11 cellular contexts compared by ENCODE assay signal in genomic region chr6:1329708-1330107, GRCh38. TPM values are rescaled to one million over a fixed set of nuclear protein-coding genes. Genes with fewer than 3 reads are reported as not detected.
"Had no signal": no experiment of that assay in that cellular context is flagged by ENCODE, and none has a peak within 500 bp of the region (broad histone marks: within the 10 kb centered on the region; RNA-seq: fewer than 3 reads in every experiment).

No MANE protein-coding gene starts in this region.

- FAIRE-seq: H1, H54 had no signal

- DNase-seq: GM23248, GOT3, H7, H9, HCEC 1CT, HFFc6 had no signal

- H3K9me3 ChIP-seq: HAP-1 had no signal

- H3K4me1 ChIP-seq: HAP-1 had no signal

- H3K27ac Mint-ChIP-seq: GM23338, H9, HFFc6 had no signal

- H3K4me3 Mint-ChIP-seq: GM23338, H9, HFFc6 had no signal

- H3K27ac ChIP-seq: GM23248 had no signal

- H3K4me3 ChIP-seq: GM23248, GM23338, HAP-1 had no signal

- H3K36me3 ChIP-seq: HAP-1 had no signal

- ATAC-seq: GM23338, HCT116 had no signal

RNA-seq across cellular contexts. Expression of gene FOXQ1, which starts 17.8 kb away (rescaled TPM):
- total RNA-seq: GM23338, H1 had no signal
- polyA plus RNA-seq: GM23248, GM23338 had no signal

RNA-seq across cellular contexts. Expression of gene FOXF2, which starts 59.7 kb away (rescaled TPM):
- total RNA-seq: GM23338, H1, H9 had no signal
- polyA plus RNA-seq: GM23338 had no signal
